ENCODE assay signal across 9 cellular contexts in the genomic region with DNA sequence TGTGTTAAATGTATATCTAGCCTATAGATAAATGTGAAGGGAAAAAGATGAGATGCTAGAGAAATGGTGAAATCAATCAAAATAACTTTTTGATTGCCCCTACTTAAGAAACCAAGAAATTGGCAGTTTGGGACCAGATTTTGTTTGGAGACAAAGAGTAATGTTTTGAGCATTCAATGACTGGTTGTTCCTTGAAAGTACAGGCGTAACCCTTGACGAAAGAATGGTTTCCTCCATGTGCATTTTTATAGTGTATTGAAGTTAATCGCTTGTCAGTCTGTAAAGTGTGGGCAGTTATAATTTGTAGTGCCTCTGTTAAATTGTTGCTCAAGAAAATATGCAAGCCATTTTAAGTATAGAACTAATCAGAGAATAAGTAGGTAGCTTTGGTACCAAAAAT. TPM values are rescaled to one million over a fixed set of nuclear protein-coding genes. Genes with fewer than 3 reads are reported as not detected.
A peak's percentile ranks its signal among the peaks of the same experiment; 100 is the strongest.
DNase-seq lines count a peak whose midpoint lies in the region; ATAC-seq and TF ChIP-seq lines count a peak whose summit lies in the region.
"Had no signal": no experiment of that assay in that cellular context is flagged by ENCODE, and none has a peak within 500 bp of the region (broad histone marks: within the 10 kb centered on the region; RNA-seq: fewer than 3 reads in every experiment).

No MANE protein-coding gene starts in this region.

- H3K4me3 Mint-ChIP-seq in activated CD4-positive, alpha-beta T cell treated with anti-CD3 and anti-CD28 coated beads, Interleukin-2, amount 10 ng/mL, durations not matched to agents 7 days and 5 days = peak overlapping the region; percentile 88
- H3K4me3 Mint-ChIP-seq in stimulated activated effector memory CD8-positive, alpha-beta T cell treated with anti-CD3 and anti-CD28 coated beads, Interleukin-12 subunit alpha, Interleukin-12 subunit beta, amount 100 ng/mL, for 72 hours = peak overlapping the region; percentile 78

- no peak for TF ChIP-seq POLR2A in vagina (IDR thresholded peaks at IDR 0.05)

- no peaks in the 10 kb centered on the region for H3K9me3 ChIP-seq in SJSA1 (replicated peaks)
- no peaks in the 10 kb centered on the region for H3K9me3 ChIP-seq in vagina

- H3K27me3 Mint-ChIP-seq in activated CD4-positive, alpha-beta T cell treated with anti-CD3 and anti-CD28 coated beads, Interleukin-2, amount 10 ng/mL, durations not matched to agents 7 days and 5 days = no peaks in the 10 kb centered on the region

- H3K36me3 ChIP-seq in SJSA1 (peaks cover 86% of the 10 kb centered on the region), vagina (no peaks in the 10 kb centered on the region)

- H3K27ac Mint-ChIP-seq in activated CD4-positive, alpha-beta T cell treated with anti-CD3 and anti-CD28 coated beads, Interleukin-2, amount 10 ng/mL, durations not matched to agents 7 days and 5 days = peak overlapping the region; percentile 55
- no peak overlapping the region for H3K27ac Mint-ChIP-seq in stimulated activated effector memory CD8-positive, alpha-beta T cell treated with anti-CD3 and anti-CD28 coated beads, Interleukin-12 subunit alpha, Interleukin-12 subunit beta, amount 100 ng/mL, for 72 hours

- CTCF ChIA-PET in activated CD4-positive, alpha-beta T cell treated with anti-CD3 and anti-CD28 coated beads, Interleukin-2, amount 10 ng/mL, durations not matched to agents 7 days and 5 days (lab: Charles Lee) = interaction anchor here (0.8 to 1.2 kb wide), 2 partner anchors 28 to 48 kb away, joined by 3 read pairs; no protein-coding TSS in a partner anchor

- POLR2A ChIA-PET in activated CD4-positive, alpha-beta T cell treated with anti-CD3 and anti-CD28 coated beads, Interleukin-2, amount 10 ng/mL, durations not matched to agents 7 days and 5 days (lab: Charles Lee) = no interaction called here

- H3K4me1 ChIP-seq in SJSA1 (replicated peaks) (peaks cover 60% of the 10 kb centered on the region), vagina (peaks cover 16% of the 10 kb centered on the region)

- no peak for DNase-seq in activated CD4-positive, alpha-beta T cell treated with anti-CD3 and anti-CD28 coated beads, Interleukin-2, amount 10 ng/mL, durations not matched to agents 7 days and 5 days
- DNase-seq in activated CD4-positive, alpha-beta T cell treated with anti-CD3 and anti-CD28 coated beads for 48 hours = no peak
- peak in 1 of 2 experiments; percentile 42 for DNase-seq in SJSA1 (ENCODE audit: low read depth in 1 of 2, low spot score in 2 of 2)
- DNase-seq in epithelial cell of proximal tubule (ENCODE audit: low read depth) = no peak
- no peak for DNase-seq in stimulated activated effector memory CD8-positive, alpha-beta T cell treated with anti-CD3 and anti-CD28 coated beads, Interleukin-12 subunit alpha, Interleukin-12 subunit beta, amount 100 ng/mL, for 72 hours (ENCODE audit: low spot score in 2 of 2)
- DNase-seq in vagina (ENCODE audit: extremely low spot score in 2 of 2) = no peak
- DNase-seq in NCI-H1092 treated with DMSO at 0.1 percent for 48 hours (lab: John Stamatoyannopoulos, UW) = no peak
- DNase-seq in NCI-H2227 (lab: John Stamatoyannopoulos, UW; ENCODE audit: unreplicated experiment) = no peak
- DNase-seq: activated CD4-positive, alpha-beta T cell treated with anti-CD3 and anti-CD28 coated beads for 1 hour had no signal

- H3K27ac ChIP-seq in SJSA1 = peak overlapping the region; percentile 98
- no peak overlapping the region for H3K27ac ChIP-seq in vagina

- peak overlapping the region; percentile 82 for H3K4me3 ChIP-seq in SJSA1
- H3K4me3 ChIP-seq in epithelial cell of proximal tubule (ENCODE audit: low read depth, low read length) = peak overlapping the region; percentile 84
- H3K4me3 ChIP-seq in vagina = no peak overlapping the region

- H3K4me1 Mint-ChIP-seq in activated CD4-positive, alpha-beta T cell treated with anti-CD3 and anti-CD28 coated beads, Interleukin-2, amount 10 ng/mL, durations not matched to agents 7 days and 5 days = peaks cover 45% of the 10 kb centered on the region
- H3K4me1 Mint-ChIP-seq in stimulated activated effector memory CD8-positive, alpha-beta T cell treated with anti-CD3 and anti-CD28 coated beads, Interleukin-12 subunit alpha, Interleukin-12 subunit beta, amount 100 ng/mL, for 72 hours = peaks cover 7% of the 10 kb centered on the region

- no peaks in the 10 kb centered on the region for H3K9me3 Mint-ChIP-seq in activated CD4-positive, alpha-beta T cell treated with anti-CD3 and anti-CD28 coated beads, Interleukin-2, amount 10 ng/mL, durations not matched to agents 7 days and 5 days
- H3K9me3 Mint-ChIP-seq in stimulated activated effector memory CD8-positive, alpha-beta T cell treated with anti-CD3 and anti-CD28 coated beads, Interleukin-12 subunit alpha, Interleukin-12 subunit beta, amount 100 ng/mL, for 72 hours = no peaks in the 10 kb centered on the region

- ATAC-seq in stimulated activated effector memory CD8-positive, alpha-beta T cell treated with anti-CD3 and anti-CD28 coated beads, Interleukin-12 subunit alpha, Interleukin-12 subunit beta, amount 100 ng/mL, for 72 hours = no peak

- peaks cover 36% of the 10 kb centered on the region for H3K36me3 Mint-ChIP-seq in activated CD4-positive, alpha-beta T cell treated with anti-CD3 and anti-CD28 coated beads, Interleukin-2, amount 10 ng/mL, durations not matched to agents 7 days and 5 days (ENCODE audit: low read depth)
- H3K36me3 Mint-ChIP-seq in stimulated activated effector memory CD8-positive, alpha-beta T cell treated with anti-CD3 and anti-CD28 coated beads, Interleukin-12 subunit alpha, Interleukin-12 subunit beta, amount 100 ng/mL, for 72 hours = peaks cover 20% of the 10 kb centered on the region

- H3K27me3 ChIP-seq in SJSA1 (replicated peaks) (no peaks in the 10 kb centered on the region), vagina (no peaks in the 10 kb centered on the region)

- intact Hi-C loops in vagina (cut with DNase I) = no loop called here

- TF ChIP-seq CTCF in epithelial cell of proximal tubule (conservative IDR thresholded peaks at IDR 0.05; ENCODE audit: low read depth, low read length) (no peak), vagina (IDR thresholded peaks at IDR 0.05) (no peak)

RNA-seq across cellular contexts. Expression of a gene that starts 1.2 kb away (rescaled TPM):
- 10 to 100 TPM; 77.8 to 93.1 TPM for total RNA-seq in activated CD4-positive, alpha-beta T cell treated with anti-CD3 and anti-CD28 coated beads, Interleukin-2, amount 10 ng/mL, durations not matched to agents 7 days and 5 days
- total RNA-seq in SJSA1 (2014; rRNA removed; shearing (Covaris generic)) = 170 and 171 TPM in 2 replicates
- total RNA-seq in epithelial cell of proximal tubule (71.5 and 87.9 TPM in 2 replicates), vagina (7.4 TPM)

RNA-seq across cellular contexts. Expression of a gene that starts 37.2 kb away (rescaled TPM):
- total RNA-seq in activated CD4-positive, alpha-beta T cell treated with anti-CD3 and anti-CD28 coated beads, Interleukin-2, amount 10 ng/mL, durations not matched to agents 7 days and 5 days = 1,000 to 10,000 TPM; 1,548 to 1,738 TPM
- total RNA-seq in SJSA1 (2014; rRNA removed; shearing (Covaris generic)) = 166 and 176 TPM in 2 replicates
- total RNA-seq in epithelial cell of proximal tubule = 617 and 781 TPM in 2 replicates
- 1,258 TPM for total RNA-seq in vagina

Comparison
In these comparisons a context has a peak if more than half of its experiments do, and no peak if none do; other contexts are left out.
1. H3K4me3 ChIP-seq: peak in SJSA1 (single experiment) and epithelial cell of proximal tubule (single experiment); none in vagina (0 of 2).